ENCODE assay signal across 16 cellular contexts in the genomic region with DNA sequence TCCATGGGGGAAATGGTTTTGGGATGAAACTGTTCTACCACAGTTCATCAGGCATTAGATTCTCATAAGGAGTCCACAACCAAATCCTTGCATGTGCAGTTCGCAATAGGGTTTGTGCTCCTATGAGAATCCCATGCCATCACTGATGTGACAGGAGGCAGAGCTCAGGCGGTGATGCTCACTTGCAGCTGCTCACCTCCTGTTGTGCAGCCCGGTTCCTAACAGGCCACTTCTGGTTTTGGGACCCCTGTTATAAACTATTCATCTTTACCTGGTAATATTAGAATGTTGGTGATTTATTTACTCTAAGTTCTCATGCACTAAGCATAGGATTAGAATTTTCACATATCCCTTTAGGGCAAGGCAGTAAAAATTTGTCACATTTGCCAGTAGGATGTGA.
DNase-seq lines count a peak whose midpoint lies in the region; ATAC-seq, FAIRE-seq and TF ChIP-seq lines count a peak whose summit lies in the region.
"Had no signal": no experiment of that assay in that cellular context is flagged by ENCODE, and none has a peak within 500 bp of the region (broad histone marks: within the 10 kb centered on the region; RNA-seq: fewer than 3 reads in every experiment).

No MANE protein-coding gene starts in this region.

- no peak for DNase-seq in activated T-cell treated with anti-CD3 and anti-CD28 coated beads, Interleukin-2, amount 50 U/mL, for 24 hours
- DNase-seq in activated T-cell treated with anti-CD3 and anti-CD28 coated beads for 4 hours = no peak
- DNase-seq in activated T-helper 1 cell treated with anti-CD3 and anti-CD28 coated beads, Interleukin-12 subunit alpha, Interleukin-12 subunit beta, Interleukin-2, Interleukin-4 antibody, amounts not matched to agents 30 ng/mL and 10 ng/mL and 1 ng/mL, durations not matched to agents 14 hours and 24 hours and 36 hours (ENCODE audit: low spot score) = no peak
- DNase-seq in HepG2 (ENCODE audit: low spot score) = no peak
- DNase-seq in COR-L47 (lab: John Stamatoyannopoulos, UW) = no peak
- DNase-seq in Caco-2 = no peak
- DNase-seq in COLO668 (lab: John Stamatoyannopoulos, UW; ENCODE audit: unreplicated experiment) = no peak
- DNase-seq: activated CD8-positive, alpha-beta memory T cell treated with anti-CD3 and anti-CD28 coated beads, Interleukin-2, amount 50 U/mL, for 4 hours; Kasumi-1; left colon; NCI-H1105 treated with DMSO at 0.1 percent for 48 hours; RPMI8226; SW 1271 had no signal

- no peaks in the 10 kb centered on the region for H3K9me3 ChIP-seq in HepG2 (ENCODE audit: low read length)
- no peaks in the 10 kb centered on the region for H3K9me3 ChIP-seq in Caco-2
- H3K9me3 ChIP-seq: HAP-1 had no signal

- CTCF ChIA-PET in HepG2 (lab: Yijun Ruan, JAX; ENCODE audit: low intra/inter-chr PET ratio, low total read pairs) (no interaction called here), Caco-2 (lab: Charles Lee) (no interaction called here)

- in situ Hi-C loops in HepG2 (cut with HindIII; ENCODE audit: extremely low pct_ligation_motif_present, low pct_unique_long_range_greater_than_20kb) = loop anchor here (25.0 kb wide), 1 partner anchor 499 kb away; no protein-coding TSS in a partner anchor

- intact Hi-C loops in activated T-helper 1 cell treated with anti-CD3 and anti-CD28 coated beads, Interleukin-12 subunit alpha, Interleukin-12 subunit beta, Interleukin-2, Interleukin-4 antibody, amounts not matched to agents 30 ng/mL and 10 ng/mL and 1 ng/mL, durations not matched to agents 14 hours and 24 hours and 36 hours (cut with micrococcal nuclease) = loop anchor here (10.0 kb wide), 1 partner anchor 709 kb away; no protein-coding TSS in a partner anchor
- intact Hi-C loops in HepG2 (cut with micrococcal nuclease; ENCODE audit: unreplicated experiment) (no loop called here), Caco-2 (cut with micrococcal nuclease; ENCODE audit: unreplicated experiment) (no loop called here)

- TF ChIP-seq POLR2A in HepG2 (IDR thresholded peaks at IDR 0.05; ENCODE audit: insufficient read depth in 1 of 2, low read depth in 2 of 2, low read length in 2 of 2) = no peak

- peak overlapping the region; percentile 55; the same call in 1 of the 2 replicates for H3K4me2 ChIP-seq in HepG2 (ENCODE audit: low read depth, low read length)

- BruUV-seq in HepG2 (replicated peaks; lab: Mats Ljungman, UMichigan) (no TSS peak), Caco-2 (replicated peaks; lab: Mats Ljungman, UMichigan) (no TSS peak)

- TF ChIP-seq EP300 in HepG2 (IDR thresholded peaks at IDR 0.05; ENCODE audit: low read depth in 2 of 2, low read length in 2 of 2) = no peak
- no peak for TF ChIP-seq EP300 in HepG2 (CRISPR knock-in tag; IDR thresholded peaks at IDR 0.05; ENCODE audit: borderline replicate concordance)

- no peaks in the 10 kb centered on the region for H4K20me1 ChIP-seq in HepG2 (ENCODE audit: insufficient read depth, low read length)

- peaks cover 98% of the 10 kb centered on the region for H3K4me1 Mint-ChIP-seq in activated T-cell treated with anti-CD3 and anti-CD28 coated beads, Interleukin-2, amount 50 U/mL, for 24 hours (ENCODE audit: low read depth)
- H3K4me1 Mint-ChIP-seq in activated T-helper 1 cell treated with anti-CD3 and anti-CD28 coated beads, Interleukin-12 subunit alpha, Interleukin-12 subunit beta, Interleukin-2, Interleukin-4 antibody, amounts not matched to agents 30 ng/mL and 10 ng/mL and 1 ng/mL, durations not matched to agents 14 hours and 24 hours and 36 hours (ENCODE audit: low read depth) = peaks cover 84% of the 10 kb centered on the region
- peaks cover 45% of the 10 kb centered on the region for H3K4me1 Mint-ChIP-seq in stimulated activated memory B cell treated with anti-CD40 and anti-IgM and Interleukin-4, amounts not matched to agents 10 μg/mL and 1 μg/mL and 100 μg/mL, for 72 hours
- H3K4me1 Mint-ChIP-seq in Caco-2 (ENCODE audit: low read depth, unreplicated experiment) = no peaks in the 10 kb centered on the region

- peak overlapping the region; percentile 91 for H3K27ac ChIP-seq in HepG2 (ENCODE audit: extremely low read length, insufficient read depth, low read length)

- H3K79me2 ChIP-seq in HepG2 (ENCODE audit: insufficient read depth, low read length) = peaks cover 3% of the 10 kb centered on the region

- H3K9me3 Mint-ChIP-seq in activated T-cell treated with anti-CD3 and anti-CD28 coated beads, Interleukin-2, amount 50 U/mL, for 24 hours = no peaks in the 10 kb centered on the region
- H3K9me3 Mint-ChIP-seq in activated T-helper 1 cell treated with anti-CD3 and anti-CD28 coated beads, Interleukin-12 subunit alpha, Interleukin-12 subunit beta, Interleukin-2, Interleukin-4 antibody, amounts not matched to agents 30 ng/mL and 10 ng/mL and 1 ng/mL, durations not matched to agents 14 hours and 24 hours and 36 hours = no peaks in the 10 kb centered on the region
- peaks cover 3% of the 10 kb centered on the region for H3K9me3 Mint-ChIP-seq in stimulated activated memory B cell treated with anti-CD40 and anti-IgM and Interleukin-4, amounts not matched to agents 10 μg/mL and 1 μg/mL and 100 μg/mL, for 72 hours
- no peaks in the 10 kb centered on the region for H3K9me3 Mint-ChIP-seq in Caco-2 (ENCODE audit: unreplicated experiment)
- H3K9me3 Mint-ChIP-seq: WTC11 had no signal

- no peak for FAIRE-seq in HepG2 (lab: Jason Lieb, UNC)

- H3K4me1 ChIP-seq in HepG2 (ENCODE audit: insufficient read depth, low read length) (peaks cover 48% of the 10 kb centered on the region), Caco-2 (no peaks in the 10 kb centered on the region)
- H3K4me1 ChIP-seq: HAP-1 had no signal

- no peak for TF ChIP-seq CTCF in HepG2 (CRISPR knock-in tag; IDR thresholded peaks at IDR 0.05)
- no peak for TF ChIP-seq CTCF in Caco-2 (IDR thresholded peaks at IDR 0.05; ENCODE audit: insufficient read depth in 1 of 2, low read depth in 1 of 2, low read length in 1 of 2, severe bottlenecking in 1 of 2, unreplicated experiment in 1 of 2)

- 96% methylated on average over 2 of the region's 3 CpGs for WGBS in HepG2 (ENCODE audit: low lambda C conversion rate)

- H2AFZ ChIP-seq in HepG2 (ENCODE audit: low read length) = no peak overlapping the region

- ATAC-seq in HepG2 = no peak
- ATAC-seq in stimulated activated memory B cell treated with anti-CD40 and anti-IgM and Interleukin-4, amounts not matched to agents 10 μg/mL and 1 μg/mL and 100 μg/mL, for 72 hours = no peak
- ATAC-seq: left colon, WTC11 had no signal

- H3K27me3 Mint-ChIP-seq in activated T-cell treated with anti-CD3 and anti-CD28 coated beads, Interleukin-2, amount 50 U/mL, for 24 hours = no peaks in the 10 kb centered on the region
- H3K27me3 Mint-ChIP-seq in activated T-helper 1 cell treated with anti-CD3 and anti-CD28 coated beads, Interleukin-12 subunit alpha, Interleukin-12 subunit beta, Interleukin-2, Interleukin-4 antibody, amounts not matched to agents 30 ng/mL and 10 ng/mL and 1 ng/mL, durations not matched to agents 14 hours and 24 hours and 36 hours (ENCODE audit: insufficient read depth) = no peaks in the 10 kb centered on the region
- no peaks in the 10 kb centered on the region for H3K27me3 Mint-ChIP-seq in stimulated activated memory B cell treated with anti-CD40 and anti-IgM and Interleukin-4, amounts not matched to agents 10 μg/mL and 1 μg/mL and 100 μg/mL, for 72 hours
- H3K27me3 Mint-ChIP-seq in Caco-2 (ENCODE audit: insufficient read depth, unreplicated experiment) = no peaks in the 10 kb centered on the region

- H3K9ac ChIP-seq in HepG2 (ENCODE audit: insufficient read depth, low read depth, low read length) = peak overlapping the region; percentile 66

- TF ChIP-seq RAD21 in HepG2 (CRISPR knock-in tag; IDR thresholded peaks at IDR 0.05) = no peak

- H3K4me3 ChIP-seq in HepG2 (replicated peaks in 1 of 3; ENCODE audit: insufficient read depth in 1 of 3, low read depth in 2 of 3, low read length in 3 of 3) (no peak overlapping the region), Caco-2 (ENCODE audit: low read depth, low read length) (no peak overlapping the region)
- H3K4me3 ChIP-seq: HAP-1 had no signal

- peaks cover 87% of the 10 kb centered on the region for H3K36me3 Mint-ChIP-seq in activated T-cell treated with anti-CD3 and anti-CD28 coated beads, Interleukin-2, amount 50 U/mL, for 24 hours (ENCODE audit: low read depth)
- H3K36me3 Mint-ChIP-seq in activated T-helper 1 cell treated with anti-CD3 and anti-CD28 coated beads, Interleukin-12 subunit alpha, Interleukin-12 subunit beta, Interleukin-2, Interleukin-4 antibody, amounts not matched to agents 30 ng/mL and 10 ng/mL and 1 ng/mL, durations not matched to agents 14 hours and 24 hours and 36 hours (ENCODE audit: low read depth) = peaks cover 42% of the 10 kb centered on the region
- H3K36me3 Mint-ChIP-seq in stimulated activated memory B cell treated with anti-CD40 and anti-IgM and Interleukin-4, amounts not matched to agents 10 μg/mL and 1 μg/mL and 100 μg/mL, for 72 hours = peaks cover 41% of the 10 kb centered on the region
- H3K36me3 Mint-ChIP-seq in Caco-2 (ENCODE audit: insufficient read depth, unreplicated experiment) = peaks cover 40% of the 10 kb centered on the region

- POLR2A ChIA-PET in HepG2 (lab: Yijun Ruan, JAX) = interaction anchor here (0.5 kb wide), 1 partner anchor 703 kb away, joined by 4 read pairs; no protein-coding TSS in a partner anchor
- POLR2A ChIA-PET in Caco-2 (lab: Charles Lee) = no interaction called here

- H3K27me3 ChIP-seq in HepG2 (ENCODE audit: control insufficient read depth in 1 of 2, insufficient read depth in 2 of 2, low read length in 2 of 2) (no peaks in the 10 kb centered on the region), Caco-2 (replicated peaks; ENCODE audit: control insufficient read depth, insufficient read depth, low read length) (no peaks in the 10 kb centered on the region)

- no peak overlapping the region for H3K4me3 Mint-ChIP-seq in activated T-cell treated with anti-CD3 and anti-CD28 coated beads, Interleukin-2, amount 50 U/mL, for 24 hours
- no peak overlapping the region for H3K4me3 Mint-ChIP-seq in activated T-helper 1 cell treated with anti-CD3 and anti-CD28 coated beads, Interleukin-12 subunit alpha, Interleukin-12 subunit beta, Interleukin-2, Interleukin-4 antibody, amounts not matched to agents 30 ng/mL and 10 ng/mL and 1 ng/mL, durations not matched to agents 14 hours and 24 hours and 36 hours
- no peak overlapping the region for H3K4me3 Mint-ChIP-seq in stimulated activated memory B cell treated with anti-CD40 and anti-IgM and Interleukin-4, amounts not matched to agents 10 μg/mL and 1 μg/mL and 100 μg/mL, for 72 hours
- H3K4me3 Mint-ChIP-seq in Caco-2 (ENCODE audit: unreplicated experiment) = no peak overlapping the region
- H3K4me3 Mint-ChIP-seq: WTC11 had no signal

- peak overlapping the region; percentile 99 for H3K27ac Mint-ChIP-seq in activated T-cell treated with anti-CD3 and anti-CD28 coated beads, Interleukin-2, amount 50 U/mL, for 24 hours
- peak overlapping the region; percentile 62 for H3K27ac Mint-ChIP-seq in activated T-helper 1 cell treated with anti-CD3 and anti-CD28 coated beads, Interleukin-12 subunit alpha, Interleukin-12 subunit beta, Interleukin-2, Interleukin-4 antibody, amounts not matched to agents 30 ng/mL and 10 ng/mL and 1 ng/mL, durations not matched to agents 14 hours and 24 hours and 36 hours
- H3K27ac Mint-ChIP-seq in stimulated activated memory B cell treated with anti-CD40 and anti-IgM and Interleukin-4, amounts not matched to agents 10 μg/mL and 1 μg/mL and 100 μg/mL, for 72 hours = peak overlapping the region; percentile 37
- H3K27ac Mint-ChIP-seq in Caco-2 (ENCODE audit: unreplicated experiment) = no peak overlapping the region

- H3K36me3 ChIP-seq in HepG2 (replicated peaks in 1 of 2; ENCODE audit: control insufficient read depth in 1 of 2, insufficient read depth in 2 of 2, low read length in 2 of 2) = peaks cover 4 to 12% of the 10 kb centered on the region in 2 experiments; a peak in 3 of 5 replicates
- no peaks in the 10 kb centered on the region; the same call in none of the 2 replicates for H3K36me3 ChIP-seq in Caco-2 (ENCODE audit: control insufficient read depth, insufficient read depth, low read length)
